ENCODE assay signal across 1 cellular context in genomic region chr3:129421988-129422745, GRCh38.
TF ChIP-seq lines count a peak whose summit lies in the region.

No MANE protein-coding gene starts in this region.

TF ChIP-seq in K562, 482 proteins besides CTCF, POLR2A, EP300 and RAD21:
- TF ChIP-seq ZNF263 (CRISPR knock-in tag; IDR thresholded peaks at IDR 0.05; ENCODE audit: borderline replicate concordance) (peak; percentile 79), MAFG (tag; conservative IDR thresholded peaks at IDR 0.05) (no peak)
